Comparison of ENCODE assay signal across 9 cellular contexts in genomic region chr4:140851032-140851636, GRCh38.
DNase-seq lines count a peak whose midpoint lies in the region; ATAC-seq and TF ChIP-seq lines count a peak whose summit lies in the region.
"Had no signal": no experiment of that assay in that cellular context is flagged by ENCODE, and none has a peak within 500 bp of the region (broad histone marks: within the 10 kb centered on the region; RNA-seq: fewer than 3 reads in every experiment).

No MANE protein-coding gene starts in this region.

- H3K27ac ChIP-seq in PC-3 (ENCODE audit: low read length) (no peak overlapping the region), dorsolateral prefrontal cortex (no peak overlapping the region), lung (ENCODE audit: low read depth in 1 of 2, low read length in 1 of 2) (no peak overlapping the region)
- H3K27ac ChIP-seq: BLaER1 had no signal

- no peak overlapping the region for H3K4me3 ChIP-seq in PC-3 (ENCODE audit: low read length)
- H3K4me3 ChIP-seq in dorsolateral prefrontal cortex = no peak overlapping the region
- H3K4me3 ChIP-seq in lung = no peak overlapping the region
- H3K4me3 ChIP-seq: BLaER1 had no signal

- H3K79me2 ChIP-seq in PC-3 (ENCODE audit: low read length) = no peaks in the 10 kb centered on the region

- H4K20me1 ChIP-seq in PC-3 (ENCODE audit: low read length) = no peaks in the 10 kb centered on the region
- H4K20me1 ChIP-seq: BLaER1 had no signal

- TF ChIP-seq EP300 in Ishikawa (IDR thresholded peaks at IDR 0.05; ENCODE audit: borderline replicate concordance) = no peak

- ATAC-seq in GM21367 (IDR thresholded peaks at IDR 0.05; ENCODE audit: unreplicated experiment) (peak; percentile 81), PC-3 (peak; percentile 82), lung (ENCODE audit: insufficient read depth, low FRiP score) (peak; percentile 83)

- peak; percentile 98 for TF ChIP-seq CTCF in PC-3 (conservative IDR thresholded peaks at IDR 0.05; ENCODE audit: low read depth, low read length)
- TF ChIP-seq CTCF in dorsolateral prefrontal cortex (IDR thresholded peaks at IDR 0.05 in 54 of 56, conservative IDR thresholded peaks at IDR 0.05 in 2 of 56; ENCODE audit: low read depth in 1 of 56, partially characterized antibody in 56 of 56) = peak; percentile 70 to 97 (median 82)
- peak; percentile 69 for TF ChIP-seq CTCF in lung (IDR thresholded peaks at IDR 0.05; ENCODE audit: control extremely low read depth, extremely low read depth)

- intact Hi-C loops in PC-3 (cut with micrococcal nuclease) (loop anchor here (1.0 to 2.0 kb wide), 5 partner anchors 108 to 490 kb away; no protein-coding TSS in a partner anchor), dorsolateral prefrontal cortex (cut with DNase I) (loop anchor here (5.0 to 10.0 kb wide), 3 partner anchors 239 to 489 kb away; no protein-coding TSS in a partner anchor)

- WGBS in lung, 2 donors = 1% methylated on average over 6 of the region's 6 CpGs

- H3K27me3 ChIP-seq in PC-3 (ENCODE audit: low read length) = no peaks in the 10 kb centered on the region
- peaks cover 0 to 15% (median 0%) of the 10 kb centered on the region in 45 donors for H3K27me3 ChIP-seq in dorsolateral prefrontal cortex
- no peaks in the 10 kb centered on the region for H3K27me3 ChIP-seq in lung (ENCODE audit: control insufficient read depth, insufficient read depth)
- H3K27me3 ChIP-seq: BLaER1 had no signal

- CTCF ChIA-PET in PC-3 (lab: Charles Lee) = interaction anchor here (0.6 to 1.1 kb wide), 6 partner anchors 95 to 491 kb away, joined by 3 to 5 read pairs (median 3); partner anchors contain the start of gene TBC1D9

- no peak overlapping the region for H3K4me2 ChIP-seq in PC-3 (ENCODE audit: low read length)
- H3K4me2 ChIP-seq: BLaER1 had no signal

- H3K9me3 ChIP-seq in PC-3 (ENCODE audit: low read length) = no peaks in the 10 kb centered on the region
- H3K9me3 ChIP-seq in lung (ENCODE audit: control insufficient read depth in 2 of 2, insufficient read depth in 1 of 2, low read length in 1 of 2) = no peaks in the 10 kb centered on the region
- H3K9me3 ChIP-seq: BLaER1 had no signal

- no peaks in the 10 kb centered on the region for H3K9me2 ChIP-seq in PC-3 (replicated peaks; ENCODE audit: low read length)

- BruUV-seq in PC-3 (replicated peaks; lab: Mats Ljungman, UMichigan) = no TSS peak

- H3F3A ChIP-seq in PC-3 (ENCODE audit: low read length, unreplicated experiment) = no peaks in the 10 kb centered on the region

- POLR2A ChIA-PET in PC-3 (lab: Charles Lee; ENCODE audit: unreplicated experiment) = interaction anchor here (0.6 kb wide), 2 partner anchors 178 to 876 kb away, joined by 3 to 8 read pairs; no protein-coding TSS in a partner anchor

- H3K9ac ChIP-seq in PC-3 (ENCODE audit: low read length) = no peak overlapping the region
- H3K9ac ChIP-seq: BLaER1 had no signal

- H3K4me1 ChIP-seq in PC-3 (ENCODE audit: insufficient read depth, low read length) = no peaks in the 10 kb centered on the region
- no peaks in the 10 kb centered on the region for H3K4me1 ChIP-seq in lung (ENCODE audit: control insufficient read depth in 2 of 2, insufficient read depth in 2 of 2, low read length in 2 of 2)
- H3K4me1 ChIP-seq: BLaER1 had no signal

- peak; percentile 94 for TF ChIP-seq RAD21 in Ishikawa (IDR thresholded peaks at IDR 0.05; ENCODE audit: low read depth)

- H2AFZ ChIP-seq in PC-3 (ENCODE audit: low read length) = 0 out of 2 replicates have a peak overlapping the region, but pooled peaks have one; percentile 17

- peak; percentile 37 for DNase-seq in NCI-H1436 (lab: John Stamatoyannopoulos, UW)
- no peak for DNase-seq in NCI-H1436 treated with DMSO at 0.1 percent for 48 hours (lab: John Stamatoyannopoulos, UW)
- DNase-seq in PC-3 = peak; percentile 83
- DNase-seq in dorsolateral prefrontal cortex = peak in 2 of 10 donors; percentile 43 to 63
- peak; percentile 54 for DNase-seq in lung (ENCODE audit: low spot score)
- DNase-seq in OCI-M2 (lab: John Stamatoyannopoulos, UW; ENCODE audit: unreplicated experiment) = no peak

- H3K36me3 ChIP-seq in PC-3 (ENCODE audit: low read depth, low read length) = no peaks in the 10 kb centered on the region
- no peaks in the 10 kb centered on the region for H3K36me3 ChIP-seq in lung (ENCODE audit: control insufficient read depth in 2 of 2, insufficient read depth in 2 of 2, low read length in 2 of 2)
- H3K36me3 ChIP-seq: BLaER1 had no signal

TF ChIP-seq in Ishikawa, 13 proteins besides CTCF, POLR2A, EP300 and RAD21:
- peak; percentile 33; the same call in 1 of the 2 replicates for TF ChIP-seq TEAD4 (IDR thresholded peaks at IDR 0.05)
- TF ChIP-seq REST (IDR thresholded peaks at IDR 0.05; ENCODE audit: low read depth) = no peak

Comparison
In these comparisons a context has a peak if more than half of its experiments do, and no peak if none do; other contexts are left out.
1. DNase-seq: peak in NCI-H1436 (single experiment), PC-3 (single experiment) and lung (single experiment); none in NCI-H1436 treated with DMSO at 0.1 percent for 48 hours (single experiment) and OCI-M2 (single experiment).
2. Peak in every context shown above with its lines, with median percentiles within 50 percentile points of each other: ATAC-seq and CTCF ChIP-seq.